Comparison of ENCODE assay signal across 1 cellular context in genomic region chr15:48719668-48720067, GRCh38.
TF ChIP-seq lines count a peak whose summit lies in the region.

No MANE protein-coding gene starts in this region.

TF ChIP-seq in K562, 482 proteins besides CTCF, POLR2A, EP300 and RAD21 (continued from another document and continues in another):
- TF ChIP-seq ETS1 (conservative IDR thresholded peaks at IDR 0.05; ENCODE audit: control insufficient read depth, low read depth, low read length) (no peak), EP400 (IDR thresholded peaks at IDR 0.05) (0 out of 2 replicates have a peak, but pooled peaks have one; percentile 18), LEF1 (IDR thresholded peaks at IDR 0.05) (no peak), FOSL1 (tag; conservative IDR thresholded peaks at IDR 0.05) (peak; percentile 87), FOS (IDR thresholded peaks at IDR 0.05; ENCODE audit: extremely low read depth, insufficient read length) (no peak), ADNP (tag; IDR thresholded peaks at IDR 0.05) (no peak), DNMT1 (IDR thresholded peaks at IDR 0.05) (no peak), EGR1 (conservative IDR thresholded peaks at IDR 0.05) (peak; percentile 45; the same call in 1 of the 2 replicates), HES1 (IDR thresholded peaks at IDR 0.05; ENCODE audit: low read depth) (no peak), KDM5B (IDR thresholded peaks at IDR 0.05; ENCODE audit: insufficient replicate concordance, low read depth, low read length) (no peak), ZNF609 (CRISPR knock-in tag; IDR thresholded peaks at IDR 0.05; ENCODE audit: borderline replicate concordance) (no peak), ZNF75A (CRISPR knock-in tag; IDR thresholded peaks at IDR 0.05) (no peak), MGA (IDR thresholded peaks at IDR 0.05) (peak; percentile 34; the same call in 1 of the 2 replicates), HMBOX1 (IDR thresholded peaks at IDR 0.05) (peak; percentile 24; the same call in 1 of the 2 replicates), ZBTB7A (IDR thresholded peaks at IDR 0.05; ENCODE audit: borderline replicate concordance, control insufficient read depth, low read depth, low read length) (no peak), RFX1 (IDR thresholded peaks at IDR 0.05) (no peak), RBFOX2 (IDR thresholded peaks at IDR 0.05; ENCODE audit: low read depth, low read length) (no peak), SRSF7 (optimal IDR thresholded peaks at IDR 0.05; ENCODE audit: low read depth, low read length) (no peak), CBFA2T3 (IDR thresholded peaks at IDR 0.05) (peak; percentile 72), ZNF395 (CRISPR knock-in tag; IDR thresholded peaks at IDR 0.05) (no peak), CREM (IDR thresholded peaks at IDR 0.05; ENCODE audit: low read depth) (peak; percentile 68), NONO (IDR thresholded peaks at IDR 0.05; ENCODE audit: low read depth in 2 of 2, low read length in 1 of 2) (no peak), SAFB2 (IDR thresholded peaks at IDR 0.05; ENCODE audit: borderline replicate concordance, low read depth, low read length, severe bottlenecking) (no peak), ZNF316 (IDR thresholded peaks at IDR 0.05) (no peak), PML (IDR thresholded peaks at IDR 0.05; ENCODE audit: low read length) (no peak), FOXO4 (CRISPR knock-in tag; IDR thresholded peaks at IDR 0.05) (no peak), BRCA1 (IDR thresholded peaks at IDR 0.05) (no peak), BRCA1 (CRISPR knock-in tag; IDR thresholded peaks at IDR 0.05) (no peak), HNRNPLL (IDR thresholded peaks at IDR 0.05; ENCODE audit: low read depth, low read length, poor library complexity, severe bottlenecking) (no peak), SRSF1 (IDR thresholded peaks at IDR 0.05; ENCODE audit: low read depth, low read length) (no peak), NR2C1 (IDR thresholded peaks at IDR 0.05) (0 out of 2 replicates have a peak, but pooled peaks have one; percentile 8), NR2C1 (tag; IDR thresholded peaks at IDR 0.05) (peak; percentile 45; the same call in 1 of the 2 replicates), GABPB2 (CRISPR knock-in tag; conservative IDR thresholded peaks at IDR 0.05) (no peak), ATF1 (CRISPR knock-in tag; IDR thresholded peaks at IDR 0.05) (no peak), ATF1 (tag; IDR thresholded peaks at IDR 0.05) (peak; percentile 26; the same call in 1 of the 2 replicates), CREB1 (IDR thresholded peaks at IDR 0.05) (no peak), CREB1 (CRISPR knock-in tag; IDR thresholded peaks at IDR 0.05) (no peak), STAG1 (CRISPR knock-in tag; IDR thresholded peaks at IDR 0.05; ENCODE audit: borderline replicate concordance) (no peak)
